In genomic region chr1:183138301-183138700, GRCh38 we compare ENCODE assay signal across 22 cellular contexts. TPM values are rescaled to one million over a fixed set of nuclear protein-coding genes. Genes with fewer than 3 reads are reported as not detected.
DNase-seq lines count a peak whose midpoint lies in the region; ATAC-seq and TF ChIP-seq lines count a peak whose summit lies in the region.
"Had no signal": no experiment of that assay in that cellular context is flagged by ENCODE, and none has a peak within 500 bp of the region (broad histone marks: within the 10 kb centered on the region; RNA-seq: fewer than 3 reads in every experiment).

No MANE protein-coding gene starts in this region.

- no peak overlapping the region for H3K4me2 ChIP-seq in OCI-LY7 (ENCODE audit: low read length)

- H2AFZ ChIP-seq in ACC112 (ENCODE audit: low read length, unreplicated experiment), result no peak overlapping the region
- H2AFZ ChIP-seq in OCI-LY7 (ENCODE audit: low read length), result no peak overlapping the region

- H3K4me3 Mint-ChIP-seq in CD8-positive, alpha-beta T cell, result no peak overlapping the region
- H3K4me3 Mint-ChIP-seq: activated B cell treated with CpG ODN at 0.5 μM for 24 hours; activated CD8-positive, alpha-beta T cell treated with anti-CD3 and anti-CD28 coated beads for 36 hours; activated T-cell treated with anti-CD3 and anti-CD28 coated beads, Interleukin-2, amount 50 U/mL, for 4 hours; endodermal cell; natural killer cell; T-helper 17 cell had no signal

- H3K27me3 Mint-ChIP-seq in CD8-positive, alpha-beta T cell (ENCODE audit: low read depth), result peaks cover under 1% of the 10 kb centered on the region
- H3K27me3 Mint-ChIP-seq: activated B cell treated with CpG ODN at 0.5 μM for 24 hours; activated CD8-positive, alpha-beta T cell treated with anti-CD3 and anti-CD28 coated beads for 36 hours had no signal

- H3K79me2 ChIP-seq in ACC112 (ENCODE audit: control insufficient read depth, insufficient read depth, low read length, unreplicated experiment) (no peaks in the 10 kb centered on the region), OCI-LY7 (ENCODE audit: insufficient read depth, low read depth, low read length) (no peaks in the 10 kb centered on the region; the same call in 1 of the 2 replicates)

- H3K4me1 ChIP-seq in ACC112 (ENCODE audit: control insufficient read depth, insufficient read depth, low read length, unreplicated experiment), result peaks cover 36% of the 10 kb centered on the region
- peaks cover 0 to 24% (median 0%) of the 10 kb centered on the region in 4 donors for H3K4me1 ChIP-seq in Peyer's patch
- peaks cover 30 to 69% (median 66%) of the 10 kb centered on the region in 4 donors for H3K4me1 ChIP-seq in esophagus muscularis mucosa
- peaks cover 0 to 55% (median 44%) of the 10 kb centered on the region in 4 donors for H3K4me1 ChIP-seq in sigmoid colon
- no peaks in the 10 kb centered on the region for H3K4me1 ChIP-seq in OCI-LY7 (ENCODE audit: insufficient read depth, low read length, poor library complexity, severe bottlenecking)
- no peaks in the 10 kb centered on the region for H3K4me1 ChIP-seq in CD8-positive, alpha-beta T cell (ENCODE audit: insufficient read depth, low read length)
- H3K4me1 ChIP-seq in HAP-1, result peaks cover 22% of the 10 kb centered on the region

- H3K27me3 ChIP-seq in ACC112 (ENCODE audit: insufficient read depth, low read length), result no peaks in the 10 kb centered on the region
- H3K27me3 ChIP-seq in Peyer's patch, result no peaks in the 10 kb centered on the region
- no peaks in the 10 kb centered on the region for H3K27me3 ChIP-seq in esophagus muscularis mucosa
- no peaks in the 10 kb centered on the region for H3K27me3 ChIP-seq in sigmoid colon
- no peaks in the 10 kb centered on the region for H3K27me3 ChIP-seq in CD8-positive, alpha-beta T cell (ENCODE audit: insufficient read depth, low read length)
- no peaks in the 10 kb centered on the region for H3K27me3 ChIP-seq in HAP-1 (ENCODE audit: low read depth)
- H3K27me3 ChIP-seq: SJCRH30, spleen had no signal

- intact Hi-C loops in esophagus muscularis mucosa (cut with DNase I) (loop anchor here (5.0 kb wide), 1 partner anchor 176 kb away; no protein-coding TSS in a partner anchor), sigmoid colon (cut with DNase I) (loop anchor here (5.0 kb wide), 3 partner anchors 46 to 174 kb away; no protein-coding TSS in a partner anchor), OCI-LY7 (cut with micrococcal nuclease; ENCODE audit: unreplicated experiment) (no loop called here)
- intact Hi-C loops in CD8-positive, alpha-beta T cell (cut with DNase I, micrococcal nuclease), result no loop called here

- TF ChIP-seq EP300 in esophagus muscularis mucosa (IDR thresholded peaks at IDR 0.05), result no peak
- TF ChIP-seq EP300 in sigmoid colon (IDR thresholded peaks at IDR 0.05), result no peak

- H3K9me3 ChIP-seq in Peyer's patch (no peaks in the 10 kb centered on the region), esophagus muscularis mucosa (no peaks in the 10 kb centered on the region), sigmoid colon (no peaks in the 10 kb centered on the region), OCI-LY7 (ENCODE audit: low read length) (no peaks in the 10 kb centered on the region), HAP-1 (no peaks in the 10 kb centered on the region)
- H3K9me3 ChIP-seq in CD8-positive, alpha-beta T cell (ENCODE audit: low read length), result no peaks in the 10 kb centered on the region
- H3K9me3 ChIP-seq: SJCRH30, spleen had no signal

- WGBS in esophagus muscularis mucosa, result 79% methylated on average over 4 of the region's 4 CpGs
- WGBS in sigmoid colon, 2 donors, result 65 to 68% methylated on average over 4 of the region's 4 CpGs

- no TSS peak for BruUV-seq in OCI-LY7 (replicated peaks; lab: Mats Ljungman, UMichigan)

- peak overlapping the region; percentile 65 for H3K27ac ChIP-seq in ACC112 (ENCODE audit: low read depth, low read length)
- peak overlapping the region in 3 of 4 donors; percentile 18 to 62 (median 47) for H3K27ac ChIP-seq in Peyer's patch
- peak overlapping the region; percentile 78 to 81 (median 80) for H3K27ac ChIP-seq in esophagus muscularis mucosa (replicated peaks in 1 of 4)
- H3K27ac ChIP-seq in sigmoid colon, result peak overlapping the region; percentile 71 to 82 (median 78)
- no peak overlapping the region for H3K27ac ChIP-seq in OCI-LY7 (ENCODE audit: low read depth, low read length, poor library complexity, severe bottlenecking)
- H3K27ac ChIP-seq in CD8-positive, alpha-beta T cell (ENCODE audit: low read depth, low read length), result no peak overlapping the region
- H3K27ac ChIP-seq: SJCRH30, spleen had no signal

- ATAC-seq in CD8-positive, alpha-beta T cell, result no peak
- ATAC-seq: activated CD8-positive, alpha-beta T cell treated with anti-CD3 and anti-CD28 coated beads for 36 hours; activated T-cell treated with anti-CD3 and anti-CD28 coated beads, Interleukin-2, amount 50 U/mL, for 4 hours; natural killer cell; T-helper 17 cell had no signal

- no peak overlapping the region for H3K4me3 ChIP-seq in ACC112 (ENCODE audit: low read depth, low read length)
- H3K4me3 ChIP-seq in Peyer's patch, result no peak overlapping the region
- no peak overlapping the region for H3K4me3 ChIP-seq in esophagus muscularis mucosa
- no peak overlapping the region for H3K4me3 ChIP-seq in sigmoid colon
- H3K4me3 ChIP-seq in OCI-LY7 (ENCODE audit: low read depth, low read length, poor library complexity, severe bottlenecking), result no peak overlapping the region
- H3K4me3 ChIP-seq in CD8-positive, alpha-beta T cell (ENCODE audit: low read depth, low read length), result no peak overlapping the region
- H3K4me3 ChIP-seq in HAP-1, result no peak overlapping the region
- H3K4me3 ChIP-seq: lung, SJCRH30, spleen had no signal

- DNase-seq in Peyer's patch, result no peak
- no peak for DNase-seq in esophagus muscularis mucosa (ENCODE audit: extremely low spot score)
- DNase-seq in sigmoid colon, result no peak
- no peak for DNase-seq in HuH-7 (ENCODE audit: low spot score)
- DNase-seq in OCI-LY7 (ENCODE audit: low spot score), result no peak
- no peak for DNase-seq in CD8-positive, alpha-beta T cell
- no peak for DNase-seq in HAP-1 (ENCODE audit: low spot score in 2 of 2)
- DNase-seq: ACHN; activated B cell treated with CpG ODN at 0.5 μM for 24 hours; activated CD8-positive, alpha-beta T cell treated with anti-CD3 and anti-CD28 coated beads for 36 hours; activated naive CD4-positive, alpha-beta T cell treated with anti-CD3 and anti-CD28 coated beads, Interleukin-2, amount 50 U/mL, for 16 hours; activated T-cell treated with anti-CD3 and anti-CD28 coated beads, Interleukin-2, amount 50 U/mL, for 4 hours; endodermal cell; GOT3; natural killer cell; NCI-H1694 treated with DMSO at 0.1 percent for 48 hours; posterior cingulate gyrus; SJCRH30; spleen; T-helper 17 cell had no signal

- in situ Hi-C loops in HAP-1 (cut with MboI; ENCODE audit: low sequenced_read_pairs), result no loop called here

- H4K20me1 ChIP-seq in OCI-LY7 (ENCODE audit: insufficient read depth, low read length), result no peaks in the 10 kb centered on the region

- no peaks in the 10 kb centered on the region for H3K4me1 Mint-ChIP-seq in CD8-positive, alpha-beta T cell (ENCODE audit: low read depth)
- H3K4me1 Mint-ChIP-seq: endodermal cell, natural killer cell had no signal

- POLR2A ChIA-PET in OCI-LY7 (lab: Charles Lee), result no interaction called here
- POLR2A ChIA-PET in CD8-positive, alpha-beta T cell (lab: Charles Lee), result no interaction called here

- TF ChIP-seq CTCF in Peyer's patch (IDR thresholded peaks at IDR 0.05) (no peak), esophagus muscularis mucosa (IDR thresholded peaks at IDR 0.05) (no peak), sigmoid colon (IDR thresholded peaks at IDR 0.05) (no peak), OCI-LY7 (conservative IDR thresholded peaks at IDR 0.05; ENCODE audit: low read length) (no peak)
- no peak for TF ChIP-seq CTCF in CD8-positive, alpha-beta T cell (IDR thresholded peaks at IDR 0.05)

- no peaks in the 10 kb centered on the region for H3K9me3 Mint-ChIP-seq in CD8-positive, alpha-beta T cell
- H3K9me3 Mint-ChIP-seq: activated B cell treated with CpG ODN at 0.5 μM for 24 hours; activated CD8-positive, alpha-beta T cell treated with anti-CD3 and anti-CD28 coated beads for 36 hours; activated T-cell treated with anti-CD3 and anti-CD28 coated beads, Interleukin-2, amount 50 U/mL, for 4 hours; endodermal cell; natural killer cell had no signal

- H3K36me3 Mint-ChIP-seq in CD8-positive, alpha-beta T cell, result no peaks in the 10 kb centered on the region
- H3K36me3 Mint-ChIP-seq: natural killer cell had no signal

- CTCF ChIA-PET in OCI-LY7 (lab: Charles Lee; ENCODE audit: unreplicated experiment), result no interaction called here
- CTCF ChIA-PET in CD8-positive, alpha-beta T cell (lab: Charles Lee), result no interaction called here

- H3K36me3 ChIP-seq in ACC112 (ENCODE audit: insufficient read depth, low read length) (peaks cover 73% of the 10 kb centered on the region), Peyer's patch (peaks cover 0 to 28% (median 0%) of the 10 kb centered on the region in 3 donors), esophagus muscularis mucosa (peaks cover 39 to 93% (median 63%) of the 10 kb centered on the region in 4 donors), sigmoid colon (peaks cover 12 to 63% (median 36%) of the 10 kb centered on the region in 4 donors), OCI-LY7 (ENCODE audit: insufficient read depth, low read length) (peaks cover 78% of the 10 kb centered on the region), HAP-1 (replicated peaks) (peaks cover 51% of the 10 kb centered on the region)
- H3K36me3 ChIP-seq in CD8-positive, alpha-beta T cell (ENCODE audit: insufficient read depth, low read length), result no peaks in the 10 kb centered on the region

- TF ChIP-seq POLR2A in Peyer's patch (IDR thresholded peaks at IDR 0.05) (no peak), esophagus muscularis mucosa (IDR thresholded peaks at IDR 0.05; ENCODE audit: low read depth) (no peak), sigmoid colon (IDR thresholded peaks at IDR 0.05) (no peak)

- no peak overlapping the region for H3K27ac Mint-ChIP-seq in CD8-positive, alpha-beta T cell
- H3K27ac Mint-ChIP-seq: activated CD8-positive, alpha-beta T cell treated with anti-CD3 and anti-CD28 coated beads for 36 hours; endodermal cell; natural killer cell; T-helper 17 cell had no signal

- H3K9me2 ChIP-seq in OCI-LY7 (ENCODE audit: insufficient read depth, low read length), result no peaks in the 10 kb centered on the region

RNA-seq across cellular contexts. Expression of gene LAMC2, which starts 47.8 kb away (rescaled TPM):
- total RNA-seq in Peyer's patch, result 10 to 100 TPM in 3 of 4 donors, 1 to 10 TPM in 1; 3.3 to 29.7 (median 17.3) TPM
- total RNA-seq in esophagus muscularis mucosa, result 10 to 100 TPM; 11.2 to 32.6 (median 14.9) TPM
- total RNA-seq in sigmoid colon, result 1 to 10 TPM; 2.6 to 5.0 (median 3.7) TPM
- 10 to 100 TPM in 1 of 3 donors, 1 to 10 TPM in 2; 4.2 to 24.0 (median 4.8) TPM for polyA plus RNA-seq in sigmoid colon
- not detected in 2 replicates for total RNA-seq in OCI-LY7 (2014; rRNA removed; shearing (Covaris generic))
- 0.38 and 0.63 TPM in 2 replicates for total RNA-seq in OCI-LY7 (2022)
- not detected for total RNA-seq in CD8-positive, alpha-beta T cell
- total RNA-seq: activated B cell treated with CpG ODN at 0.5 μM for 24 hours; activated CD8-positive, alpha-beta T cell treated with anti-CD3 and anti-CD28 coated beads for 36 hours; natural killer cell; T-helper 17 cell had no signal

Comparison
In these comparisons a context has a peak if more than half of its experiments do, and no peak if none do; other contexts are left out.
1. H3K27ac ChIP-seq: peak in ACC112 (single experiment), Peyer's patch (3 of 4), esophagus muscularis mucosa (4 of 4) and sigmoid colon (4 of 4); none in OCI-LY7 (single experiment) and CD8-positive, alpha-beta T cell (single experiment).
2. intact Hi-C loops: an anchor here in esophagus muscularis mucosa (5.0 kb wide) and sigmoid colon (5.0 kb wide); none called in OCI-LY7 and CD8-positive, alpha-beta T cell.